In the genomic region with DNA sequence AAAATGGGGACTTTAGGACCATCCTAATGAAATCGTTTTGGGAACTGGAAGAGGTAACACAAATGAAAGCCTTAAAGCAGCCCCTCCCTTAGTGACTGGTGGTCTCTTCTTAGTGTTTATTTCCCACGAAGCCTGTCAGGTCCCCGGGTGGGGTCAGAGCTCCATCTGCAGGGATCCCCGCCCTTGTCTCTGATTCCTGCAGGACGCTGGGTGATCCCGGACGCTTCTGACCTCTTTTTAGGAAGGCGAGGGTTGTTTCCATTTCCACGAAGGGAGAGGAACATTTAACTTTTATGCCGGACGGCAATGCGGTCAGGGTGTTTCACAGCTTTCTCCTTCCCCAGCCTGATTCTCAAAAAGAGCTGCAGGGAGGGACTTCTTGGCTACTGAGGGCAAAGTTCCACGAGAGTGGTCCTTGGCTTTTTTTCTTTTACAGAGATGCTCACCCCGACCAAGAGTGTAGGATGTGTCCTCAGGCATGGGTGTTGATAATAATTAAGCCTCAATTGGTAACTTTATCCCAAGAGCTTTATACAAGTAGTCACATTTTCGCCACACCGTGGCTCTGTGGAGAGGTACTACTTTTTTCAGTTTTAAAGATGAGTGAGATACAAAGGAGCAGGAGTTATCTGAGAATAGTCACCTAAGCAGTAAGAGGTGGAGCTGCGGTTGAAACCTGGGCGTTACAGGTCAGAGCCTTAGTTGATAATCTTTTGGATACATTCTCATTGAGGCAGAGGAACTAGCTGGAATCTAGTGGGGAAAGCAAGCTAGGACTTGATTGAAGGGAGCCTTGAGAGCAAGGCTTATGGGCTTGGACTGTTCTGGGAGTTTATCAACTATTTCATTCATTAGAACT, we compare ENCODE assay signal across 8 cellular contexts. TPM values are rescaled to one million over a fixed set of nuclear protein-coding genes. Genes with fewer than 3 reads are reported as not detected.
DNase-seq lines count a peak whose midpoint lies in the region; ATAC-seq, FAIRE-seq and TF ChIP-seq lines count a peak whose summit lies in the region.

No MANE protein-coding gene starts in this region.

- H3K36me3 ChIP-seq in BE2C (no peaks in the 10 kb centered on the region; the same call in 1 of the 2 replicates), kidney epithelial cell (ENCODE audit: control insufficient read depth, insufficient read depth, low read length) (no peaks in the 10 kb centered on the region), stomach (peaks cover 0 to 26% (median 15%) of the 10 kb centered on the region in 4 donors)

- peak overlapping the region; percentile 85 for H3K4me3 ChIP-seq in BE2C (ENCODE audit: low read depth, low read length)
- H3K4me3 ChIP-seq in astrocyte of the spinal cord (ENCODE audit: low read depth, low read length), result peak overlapping the region; percentile 92
- H3K4me3 ChIP-seq in kidney epithelial cell (ENCODE audit: low read depth, low read length), result peak overlapping the region; percentile 53
- peak overlapping the region; percentile 65 to 88 (median 72) for H3K4me3 ChIP-seq in stomach

- FAIRE-seq in GM12892 (lab: Jason Lieb, UNC), result no peak

- no peak for TF ChIP-seq EP300 in stomach (IDR thresholded peaks at IDR 0.05)

- WGBS in stomach, 5 donors, result 15 to 32% (median 17%) methylated on average over 18 of the region's 18 CpGs

- TF ChIP-seq POLR2A in stomach (IDR thresholded peaks at IDR 0.05) (no peak), GM12892 (IDR thresholded peaks at IDR 0.05; ENCODE audit: low read depth, low read length) (no peak)

- in situ Hi-C loops in astrocyte of the spinal cord (cut with HindIII; ENCODE audit: low sequenced_read_pairs), result no loop called here

- H3K9me3 ChIP-seq in BE2C, result no peaks in the 10 kb centered on the region; the same call in 1 of the 2 replicates
- peaks cover 11 to 30% (median 22%) of the 10 kb centered on the region in 4 donors for H3K9me3 ChIP-seq in stomach

- TF ChIP-seq CTCF in BE2C (IDR thresholded peaks at IDR 0.05; ENCODE audit: low read depth, low read length) (no peak), astrocyte of the spinal cord (IDR thresholded peaks at IDR 0.05; ENCODE audit: low read depth, low read length) (no peak), kidney epithelial cell (IDR thresholded peaks at IDR 0.05; ENCODE audit: insufficient read depth, low read length, poor library complexity, severe bottlenecking) (no peak), stomach (IDR thresholded peaks at IDR 0.05) (no peak)

- H3K27me3 ChIP-seq in BE2C (no peaks in the 10 kb centered on the region), kidney epithelial cell (ENCODE audit: control insufficient read depth, insufficient read depth, low read length) (no peaks in the 10 kb centered on the region), stomach (no peaks in the 10 kb centered on the region)

- H3K27ac ChIP-seq in stomach, result peak overlapping the region in 3 of 5 donors; percentile 56 to 71 (median 67)

- H3K4me1 ChIP-seq in BE2C (no peaks in the 10 kb centered on the region), stomach (peaks cover 9 to 21% (median 17%) of the 10 kb centered on the region in 4 donors)

- DNase-seq in BE2C (no peak), astrocyte of the spinal cord (ENCODE audit: low read depth, low spot score) (no peak), kidney epithelial cell (ENCODE audit: low read depth) (no peak), stomach (no peak), GM12892 (ENCODE audit: insufficient read length) (no peak), NK-92 (lab: John Stamatoyannopoulos, UW; ENCODE audit: unreplicated experiment) (no peak)

- intact Hi-C loops in stomach (cut with DNase I; ENCODE audit: low total_unique reads), result no loop called here

- ATAC-seq in HG03135 (IDR thresholded peaks at IDR 0.05; ENCODE audit: unreplicated experiment) (peak; percentile 14), GM18517 (IDR thresholded peaks at IDR 0.05; ENCODE audit: unreplicated experiment) (no peak)

RNA-seq across cellular contexts. Expression of a gene that starts 0.8 kb away (rescaled TPM):
- polyA plus RNA-seq in BE2C (2012; ENCODE audit: insufficient read depth, insufficient read length, low read depth), result 0.26 TPM
- total RNA-seq in kidney epithelial cell, result 1.1 and 1.5 TPM in 2 replicates
- 1 to 10 TPM in 3 of 5 donors, under 1 TPM in 1, not detected in 1; 0.29 to 7.6 (median 3.9) TPM for total RNA-seq in stomach
- under 1 TPM; 0.15 to 0.68 (median 0.37) TPM for polyA plus RNA-seq in stomach
- 1.4 TPM for polyA plus RNA-seq in GM12892 (2012; ENCODE audit: missing spikeins)

RNA-seq across cellular contexts. Expression of a gene that starts 20.9 kb away (rescaled TPM):
- polyA plus RNA-seq in BE2C (2012; ENCODE audit: insufficient read depth, insufficient read length, low read depth), result 2.7 TPM
- 3.6 and 4.9 TPM in 2 replicates for total RNA-seq in kidney epithelial cell
- 1 to 10 TPM in 2 of 5 donors, not detected in 3; 8.0 to 8.1 TPM for total RNA-seq in stomach
- 1 to 10 TPM; 1.2 to 8.6 (median 2.9) TPM for polyA plus RNA-seq in stomach
- polyA plus RNA-seq in GM12892 (2012; ENCODE audit: missing spikeins), result 0.87 TPM

RNA-seq across cellular contexts. Expression of a gene that starts 21.4 kb away (rescaled TPM):
- 12.3 TPM for polyA plus RNA-seq in BE2C (2012; ENCODE audit: insufficient read depth, insufficient read length, low read depth)
- total RNA-seq in kidney epithelial cell, result 7.3 and 8.2 TPM in 2 replicates
- total RNA-seq in stomach, result 10 to 100 TPM; 14.6 to 54.0 (median 19.2) TPM
- 10 to 100 TPM in 1 of 3 donors, 1 to 10 TPM in 2; 6.9 to 13.6 (median 9.9) TPM for polyA plus RNA-seq in stomach
- 22.3 TPM for polyA plus RNA-seq in GM12892 (2012; ENCODE audit: missing spikeins)

RNA-seq across cellular contexts. Expression of a gene that starts 40.4 kb away (rescaled TPM):
- 2.8 TPM for polyA plus RNA-seq in BE2C (2012; ENCODE audit: insufficient read depth, insufficient read length, low read depth)
- total RNA-seq in kidney epithelial cell, result 1.9 and 2.2 TPM in 2 replicates
- total RNA-seq in stomach, result 1 to 10 TPM in 4 of 5 donors, under 1 TPM in 1; 0.29 to 8.3 (median 2.7) TPM
- 1 to 10 TPM in 2 of 3 donors, under 1 TPM in 1; 1.00 to 1.8 (median 1.2) TPM for polyA plus RNA-seq in stomach
- 2.4 TPM for polyA plus RNA-seq in GM12892 (2012; ENCODE audit: missing spikeins)

RNA-seq across cellular contexts. Expression of a gene that starts 47.6 kb away (rescaled TPM):
- 2.3 TPM for polyA plus RNA-seq in BE2C (2012; ENCODE audit: insufficient read depth, insufficient read length, low read depth)
- total RNA-seq in kidney epithelial cell (2.3 and 3.3 TPM in 2 replicates), stomach (1 to 10 TPM in 2 of 5 donors, not detected in 3; 2.2 to 6.1 TPM)
- polyA plus RNA-seq in stomach, result 1 to 10 TPM; 1.1 to 2.8 (median 1.7) TPM
- polyA plus RNA-seq in GM12892 (2012; ENCODE audit: missing spikeins), result 5.3 TPM
